In the genomic region with DNA sequence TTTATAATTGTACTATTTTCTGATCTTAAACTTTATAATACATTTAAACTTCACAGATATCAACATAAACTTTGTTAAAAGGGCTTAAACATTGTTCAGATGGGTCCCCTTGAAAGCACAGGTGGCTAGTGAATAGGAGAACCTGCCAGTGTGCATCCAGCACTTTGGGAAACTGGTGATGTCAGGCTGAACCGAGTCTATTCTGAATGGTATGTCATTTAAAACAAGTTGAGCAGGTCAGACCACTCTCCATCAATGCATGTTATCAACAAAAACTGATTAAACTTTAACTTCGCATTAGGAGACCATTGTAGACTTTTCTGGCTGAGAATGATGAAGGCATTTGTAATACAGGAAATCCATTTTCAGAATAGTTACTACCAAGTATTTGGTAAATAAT, we compare ENCODE assay signal across 18 cellular contexts. TPM values are rescaled to one million over a fixed set of nuclear protein-coding genes. Genes with fewer than 3 reads are reported as not detected.
DNase-seq lines count a peak whose midpoint lies in the region; ATAC-seq and TF ChIP-seq lines count a peak whose summit lies in the region.
"Had no signal": no experiment of that assay in that cellular context is flagged by ENCODE, and none has a peak within 500 bp of the region (broad histone marks: within the 10 kb centered on the region; RNA-seq: fewer than 3 reads in every experiment).

No MANE protein-coding gene starts in this region.

- no peak overlapping the region for H3K4me3 Mint-ChIP-seq in activated CD4-positive, alpha-beta memory T cell treated with anti-CD3 and anti-CD28 coated beads, Interleukin-2, amount 10 ng/mL, durations not matched to agents 7 days and 5 days

- H3K4me1 ChIP-seq in left lung: no peaks in the 10 kb centered on the region
- H3K4me1 ChIP-seq: left ventricle myocardium inferior, suprapubic skin had no signal

- POLR2A ChIA-PET in RWPE1 (lab: Yijun Ruan, JAX; ENCODE audit: low non-redundant PET): no interaction called here
- POLR2A ChIA-PET in activated CD4-positive, alpha-beta memory T cell treated with anti-CD3 and anti-CD28 coated beads, Interleukin-2, amount 10 ng/mL, durations not matched to agents 7 days and 5 days (lab: Charles Lee): no interaction called here

- no peak overlapping the region for H3K4me3 ChIP-seq in left lung
- H3K4me3 ChIP-seq: left ventricle myocardium inferior, skin epidermis, suprapubic skin had no signal

- H3K4me1 Mint-ChIP-seq in activated CD4-positive, alpha-beta memory T cell treated with anti-CD3 and anti-CD28 coated beads, Interleukin-2, amount 10 ng/mL, durations not matched to agents 7 days and 5 days: no peaks in the 10 kb centered on the region

- peak; percentile 86 for ATAC-seq in left lung
- ATAC-seq: PC-3 had no signal

- TF ChIP-seq CTCF in RWPE1 (conservative IDR thresholded peaks at IDR 0.05; ENCODE audit: low read depth): no peak
- TF ChIP-seq CTCF in left lung (IDR thresholded peaks at IDR 0.05): no peak

- no peaks in the 10 kb centered on the region for H3K36me3 Mint-ChIP-seq in activated CD4-positive, alpha-beta memory T cell treated with anti-CD3 and anti-CD28 coated beads, Interleukin-2, amount 10 ng/mL, durations not matched to agents 7 days and 5 days (ENCODE audit: low read depth)

- no peaks in the 10 kb centered on the region for H3K27me3 ChIP-seq in left lung
- H3K27me3 ChIP-seq: suprapubic skin had no signal

- CTCF ChIA-PET in RWPE1 (lab: Yijun Ruan, JAX): no interaction called here
- CTCF ChIA-PET in activated CD4-positive, alpha-beta memory T cell treated with anti-CD3 and anti-CD28 coated beads, Interleukin-2, amount 10 ng/mL, durations not matched to agents 7 days and 5 days (lab: Charles Lee): no interaction called here

- H3K27ac Mint-ChIP-seq in activated CD4-positive, alpha-beta memory T cell treated with anti-CD3 and anti-CD28 coated beads, Interleukin-2, amount 10 ng/mL, durations not matched to agents 7 days and 5 days: no peak overlapping the region

- no peaks in the 10 kb centered on the region for H3K9me3 ChIP-seq in left lung
- H3K9me3 ChIP-seq: left ventricle myocardium inferior, suprapubic skin had no signal

- intact Hi-C loops in left lung (cut with DNase I): no loop called here

- no peaks in the 10 kb centered on the region for H3K36me3 ChIP-seq in left lung
- H3K36me3 ChIP-seq: left ventricle myocardium inferior, suprapubic skin had no signal

- H3K9me3 Mint-ChIP-seq in activated CD4-positive, alpha-beta memory T cell treated with anti-CD3 and anti-CD28 coated beads, Interleukin-2, amount 10 ng/mL, durations not matched to agents 7 days and 5 days: no peaks in the 10 kb centered on the region

- peak in 2 of 3 experiments; percentile 25 to 76 for DNase-seq in NCI-H1417 (lab: John Stamatoyannopoulos, UW)
- peak; percentile 11 for DNase-seq in RWPE1 (ENCODE audit: low spot score)
- DNase-seq in left lung: no peak
- no peak for DNase-seq in SIG-M5 treated with dmso at 0.1 percent for 504 hours (lab: John Stamatoyannopoulos, UW; ENCODE audit: unreplicated experiment)
- no peak for DNase-seq in NCI-H524 (lab: John Stamatoyannopoulos, UW)
- no peak for DNase-seq in activated CD4-positive, CD25-positive, alpha-beta regulatory T cell treated with anti-CD3 and anti-CD28 coated beads, Interleukin-2, amount 50 U/mL, for 72 hours
- no peak for DNase-seq in activated CD4-positive, alpha-beta memory T cell treated with anti-CD3 and anti-CD28 coated beads, Interleukin-2, amount 10 ng/mL, durations not matched to agents 7 days and 5 days
- DNase-seq: activated CD4-positive, alpha-beta T cell treated with anti-CD3 and anti-CD28 coated beads for 48 hours; activated naive CD4-positive, alpha-beta T cell; aorta; left ventricle myocardium inferior; NCI-H1436 treated with DMSO at 0.1 percent for 48 hours; PC-3; posterior cingulate gyrus had no signal

- no peaks in the 10 kb centered on the region for H3K27me3 Mint-ChIP-seq in activated CD4-positive, alpha-beta memory T cell treated with anti-CD3 and anti-CD28 coated beads, Interleukin-2, amount 10 ng/mL, durations not matched to agents 7 days and 5 days

- no peak overlapping the region for H3K27ac ChIP-seq in RWPE1
- no peak overlapping the region for H3K27ac ChIP-seq in left lung
- H3K27ac ChIP-seq: KMS-11, left ventricle myocardium inferior, skin epidermis, suprapubic skin had no signal

RNA-seq across cellular contexts. Expression of a gene that starts 50.1 kb away (rescaled TPM):
- total RNA-seq in left lung: 10 to 100 TPM; 12.4 to 15.0 TPM
- total RNA-seq in activated CD4-positive, alpha-beta memory T cell treated with anti-CD3 and anti-CD28 coated beads, Interleukin-2, amount 10 ng/mL, durations not matched to agents 7 days and 5 days: not detected
- total RNA-seq: fibroblast of villous mesenchyme, left ventricle myocardium inferior had no signal

Comparison
In these comparisons a context has a peak if more than half of its experiments do, and no peak if none do; other contexts are left out.
1. DNase-seq: peak in NCI-H1417 (2 of 3) and RWPE1 (single experiment); none in left lung (0 of 2), SIG-M5 treated with dmso at 0.1 percent for 504 hours (single experiment), NCI-H524 (0 of 2), activated CD4-positive, CD25-positive, alpha-beta regulatory T cell treated with anti-CD3 and anti-CD28 coated beads, Interleukin-2, amount 50 U/mL, for 72 hours (single experiment) and activated CD4-positive, alpha-beta memory T cell treated with anti-CD3 and anti-CD28 coated beads, Interleukin-2, amount 10 ng/mL, durations not matched to agents 7 days and 5 days (single experiment).
2. RNA of a gene that starts 50.1 kb away (total RNA-seq): 12.4 to 15.0 TPM in left lung; not detected in activated CD4-positive, alpha-beta memory T cell treated with anti-CD3 and anti-CD28 coated beads, Interleukin-2, amount 10 ng/mL, durations not matched to agents 7 days and 5 days; every median in the first group is over 10 times any median in the second.